In the genomic region with DNA sequence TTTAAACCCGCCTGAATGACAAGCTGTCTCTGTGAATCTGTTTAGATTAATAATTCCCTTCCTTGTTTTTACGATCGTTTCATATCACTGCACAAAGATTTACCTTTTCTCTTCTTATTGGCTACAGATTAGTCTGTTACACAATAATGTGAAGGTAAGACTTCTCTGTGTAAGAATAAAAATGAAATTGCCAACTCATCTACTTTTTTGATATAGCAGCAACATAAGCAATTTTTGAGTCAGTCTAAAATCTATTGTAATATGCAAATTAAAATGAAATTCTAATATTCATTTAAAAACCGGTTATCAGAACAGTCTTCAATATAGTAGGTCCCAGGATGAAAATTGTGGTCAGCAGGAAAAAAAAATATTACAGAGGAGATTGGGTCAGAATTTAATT, we compare ENCODE assay signal across 1 cellular context.
TF ChIP-seq lines count a peak whose summit lies in the region.

No MANE protein-coding gene starts in this region.

TF ChIP-seq in HepG2, 621 proteins besides CTCF, POLR2A, EP300 and RAD21 (continued from another document):
- TF ChIP-seq KLF11 (CRISPR knock-in tag; IDR thresholded peaks at IDR 0.05) (no peak), CREB1 (IDR thresholded peaks at IDR 0.05) (no peak), CREB1 (CRISPR knock-in tag; IDR thresholded peaks at IDR 0.05) (no peak), NFYB (CRISPR knock-in tag; IDR thresholded peaks at IDR 0.05) (no peak)
